Comparison of ENCODE assay signal across 25 cellular contexts in the genomic region with DNA sequence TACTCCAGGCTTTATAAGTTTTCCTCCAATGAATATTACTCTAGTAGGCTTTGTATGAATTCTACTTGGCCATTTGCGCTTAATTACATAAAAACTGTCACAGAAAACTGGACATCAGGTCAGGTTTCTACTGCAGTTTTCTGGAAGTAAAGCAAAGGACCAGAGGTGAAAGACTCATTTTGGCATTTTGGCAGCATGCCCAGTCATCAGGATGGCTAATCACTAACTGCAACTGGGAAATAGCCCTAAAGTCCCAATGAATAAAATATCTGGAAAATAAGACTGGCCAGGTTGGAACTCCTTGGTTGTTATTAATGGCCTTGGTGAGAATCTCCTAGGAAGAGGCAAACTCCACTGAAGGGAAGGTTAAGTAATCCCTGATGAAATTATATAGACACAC.
DNase-seq lines count a peak whose midpoint lies in the region; ATAC-seq, FAIRE-seq and TF ChIP-seq lines count a peak whose summit lies in the region.
"Had no signal": no experiment of that assay in that cellular context is flagged by ENCODE, and none has a peak within 500 bp of the region (broad histone marks: within the 10 kb centered on the region; RNA-seq: fewer than 3 reads in every experiment).

No MANE protein-coding gene starts in this region.

- H3K4ac ChIP-seq in IMR-90 (ENCODE audit: low read depth, low read length), result no peak overlapping the region

- no peak for TF ChIP-seq CTCF in IMR-90 (conservative IDR thresholded peaks at IDR 0.05; ENCODE audit: low read depth, low read length)
- TF ChIP-seq CTCF in K562 (IDR thresholded peaks at IDR 0.05 in 2 of 3, conservative IDR thresholded peaks at IDR 0.05 in 1 of 3; ENCODE audit: insufficient read depth in 2 of 3, low read depth in 1 of 3, low read length in 3 of 3), result no peak
- no peak for TF ChIP-seq CTCF in D721Med (IDR thresholded peaks at IDR 0.05; ENCODE audit: insufficient read depth, missing control alignments)

- H3K27ac ChIP-seq in IMR-90 (ENCODE audit: insufficient read depth, low read length), result no peak overlapping the region
- H3K27ac ChIP-seq in K562 (ENCODE audit: extremely low read depth, low read depth, low read length), result no peak overlapping the region
- H3K27ac ChIP-seq in right cardiac atrium (ENCODE audit: low read length), result no peak overlapping the region
- H3K27ac ChIP-seq: brain microvascular endothelial cell, foreskin keratinocyte, testis, uterus had no signal

- DNase-seq in EL (peak; percentile 1), IMR-90 (peak; percentile 11), K562 (ENCODE audit: extremely low read depth in 1 of 4, low spot score in 3 of 4) (peak in 1 of 4 experiments; percentile 25), left kidney (ENCODE audit: low read depth, low spot score) (peak; percentile 2), D721Med (ENCODE audit: insufficient read length, low spot score) (no peak), foreskin melanocyte (no peak), right cardiac atrium (no peak)
- DNase-seq: activated CD4-positive, alpha-beta T cell treated with anti-CD3 and anti-CD28 coated beads, Interleukin-2, amount 50 U/mL, for 1 hour; activated naive CD4-positive, alpha-beta T cell treated with Interleukin-2 at 50 U/mL for 16 hours; activated T-cell treated with anti-CD3 and anti-CD28 coated beads, Interleukin-2, amount 50 U/mL, for 48 hours; brain microvascular endothelial cell; C1 segment of cervical spinal cord; effector CD4-positive, alpha-beta T cell; foreskin keratinocyte; NCI-H187 treated with DMSO at 0.1 percent for 48 hours; NCI-H226; NK-92 treated with Interleukin-12 subunit alpha and Interleukin-12 subunit beta, amount 100 ng/mL, for 24 hours; SHP77; stimulated activated naive CD4-positive, alpha-beta T cell treated with Interleukin-2 at 50 U/mL for 16 hours; T-helper 9 cell; testis; uterus had no signal

- H3K14ac ChIP-seq in IMR-90 (replicated peaks; ENCODE audit: low read depth, low read length), result no peak overlapping the region

- no peak overlapping the region for H3K56ac ChIP-seq in IMR-90 (ENCODE audit: extremely low read depth, insufficient read depth, low read length)

- H4K20me1 ChIP-seq in IMR-90 (ENCODE audit: insufficient read depth, low read length) (no peaks in the 10 kb centered on the region), K562 (replicated peaks; ENCODE audit: control insufficient read depth, insufficient read depth, low read length) (no peaks in the 10 kb centered on the region)

- no peak overlapping the region for H3K18ac ChIP-seq in IMR-90 (ENCODE audit: low read depth, low read length)

- no peak overlapping the region for H4K91ac ChIP-seq in IMR-90 (ENCODE audit: insufficient read depth, low read depth, low read length)

- in situ Hi-C loops in IMR-90 (cut with MboI; ENCODE audit: low sequenced_read_pairs), result no loop called here
- in situ Hi-C loops in K562 (cut with MboI), result no loop called here

- CTCF ChIA-PET in IMR-90 (lab: Yijun Ruan, JAX) (no interaction called here), K562 (lab: Yijun Ruan, JAX; ENCODE audit: low intra/inter-chr PET ratio) (no interaction called here)

- no peak overlapping the region for H2AK5ac ChIP-seq in IMR-90 (ENCODE audit: low read depth, low read length)

- no peak overlapping the region for H2BK15ac ChIP-seq in IMR-90 (ENCODE audit: low read depth, low read length)

- H4K5ac ChIP-seq in IMR-90 (ENCODE audit: low read depth, low read length), result no peak overlapping the region

- H3K27me3 ChIP-seq in IMR-90 (ENCODE audit: control insufficient read depth, insufficient read depth, low read length) (no peaks in the 10 kb centered on the region), K562 (ENCODE audit: control insufficient read depth in 2 of 2, insufficient read depth in 2 of 2, low read length in 2 of 2) (no peaks in the 10 kb centered on the region), right cardiac atrium (ENCODE audit: control insufficient read depth, insufficient read depth) (no peaks in the 10 kb centered on the region)
- H3K27me3 ChIP-seq: brain microvascular endothelial cell, foreskin keratinocyte, testis, uterus had no signal

- H3K79me2 ChIP-seq in K562 (ENCODE audit: control insufficient read depth, insufficient read depth, low read length), result no peaks in the 10 kb centered on the region

- ATAC-seq in IMR-90 (ENCODE audit: low read depth) (no peak), K562 (no peak), right cardiac atrium (no peak)
- ATAC-seq: foreskin keratinocyte, GM23338 had no signal

- dilution Hi-C loops in IMR-90 (cut with HindIII; ENCODE audit: low sequenced_read_pairs, unreplicated experiment), result no loop called here

- whole genome bisulfite sequencing in IMR-90 (ENCODE audit: extremely low coverage in 2 of 2, insufficient read length in 1 of 2), 2 experiments, result no CpG with 5 or more reads among the region's 1 CpG
- 46% methylated on average over 1 of the region's 1 CpG for WGBS in K562 (ENCODE audit: insufficient coverage, low coverage, missing lambda C conversion rate)
- 99% methylated on average over 1 of the region's 1 CpG for WGBS in right cardiac atrium

- TF ChIP-seq POLR2A in IMR-90 (IDR thresholded peaks at IDR 0.05; ENCODE audit: low read depth, low read length) (no peak), K562 (conservative IDR thresholded peaks at IDR 0.05) (no peak)

- POLR2A ChIA-PET in IMR-90 (lab: Charles Lee; ENCODE audit: unreplicated experiment), result no interaction called here
- POLR2A ChIA-PET in K562 (lab: Yijun Ruan, JAX), result interaction anchor here (1.3 to 1.4 kb wide), 2 partner anchors 13 to 14 kb away, joined by 5 read pairs; no protein-coding TSS in a partner anchor

- H3K4me3 ChIP-seq in IMR-90 (ENCODE audit: insufficient read depth, low read depth, low read length) (no peak overlapping the region), K562 (no peak overlapping the region), right cardiac atrium (ENCODE audit: low read length) (no peak overlapping the region)
- H3K4me3 ChIP-seq: GM23338, testis, uterus had no signal

- H2AK9ac ChIP-seq in IMR-90 (replicated peaks; ENCODE audit: low read depth, low read length, poor library complexity), result no peak overlapping the region

- intact Hi-C loops in IMR-90 (cut with micrococcal nuclease), result no loop called here
- intact Hi-C loops in K562 (cut with micrococcal nuclease), result no loop called here
- intact Hi-C loops in right cardiac atrium (cut with DNase I), result no loop called here

- H2AFZ ChIP-seq in IMR-90 (replicated peaks; ENCODE audit: low read length, poor library complexity), result no peak overlapping the region
- no peak overlapping the region for H2AFZ ChIP-seq in K562 (ENCODE audit: low read depth, low read length)
- H2AFZ ChIP-seq: GM23338 had no signal

- no peak for TF ChIP-seq RAD21 in IMR-90 (IDR thresholded peaks at IDR 0.05; ENCODE audit: low read length)
- TF ChIP-seq RAD21 in K562 (CRISPR knock-in tag; conservative IDR thresholded peaks at IDR 0.05 in 1 of 2, IDR thresholded peaks at IDR 0.05 in 1 of 2), result no peak

- H2BK120ac ChIP-seq in IMR-90 (ENCODE audit: low read depth, low read length), result no peak overlapping the region

- H2BK20ac ChIP-seq in IMR-90 (ENCODE audit: low read depth, low read length), result no peak overlapping the region

- H3K36me3 ChIP-seq in IMR-90 (ENCODE audit: control insufficient read depth, insufficient read depth, low read length) (no peaks in the 10 kb centered on the region), K562 (ENCODE audit: control insufficient read depth, insufficient read depth, low read length) (no peaks in the 10 kb centered on the region)
- H3K36me3 ChIP-seq: brain microvascular endothelial cell, uterus had no signal

- BruUV-seq in IMR-90 (replicated peaks; lab: Mats Ljungman, UMichigan) (no TSS peak), K562 (replicated peaks; lab: Mats Ljungman, UMichigan) (no TSS peak)

- H3K4me2 ChIP-seq in IMR-90 (ENCODE audit: low read depth, low read length) (no peak overlapping the region), K562 (ENCODE audit: insufficient read depth, low read length) (no peak overlapping the region)
- H3K4me2 ChIP-seq: GM23338 had no signal

- TF ChIP-seq EP300 in K562 (IDR thresholded peaks at IDR 0.05; ENCODE audit: low read length), result no peak

- no peak overlapping the region for H3K23ac ChIP-seq in IMR-90 (ENCODE audit: low read depth, low read length)

- no peak for FAIRE-seq in K562 (lab: Jason Lieb, UNC)
- no peak for FAIRE-seq in D721Med (lab: Jason Lieb, UNC)
- FAIRE-seq: colon, GM12892 had no signal

- no peak overlapping the region for H4K8ac ChIP-seq in IMR-90 (ENCODE audit: low read depth in 2 of 2, low read length in 2 of 2)

- H2BK5ac ChIP-seq in IMR-90 (ENCODE audit: low read depth, low read length, poor library complexity, severe bottlenecking), result no peak overlapping the region

- H3K9me1 ChIP-seq in IMR-90 (ENCODE audit: insufficient read depth, low read length) (peaks cover 3% of the 10 kb centered on the region; the same call in 1 of the 2 replicates), K562 (ENCODE audit: control insufficient read depth, insufficient read depth, low read length) (no peaks in the 10 kb centered on the region)

- H3K79me1 ChIP-seq in IMR-90 (ENCODE audit: low read depth in 1 of 2, low read length in 2 of 2), result no peaks in the 10 kb centered on the region

- no peaks in the 10 kb centered on the region for H3K9me3 ChIP-seq in IMR-90 (ENCODE audit: control insufficient read depth, insufficient read depth, low read length)
- H3K9me3 ChIP-seq in K562 (replicated peaks; ENCODE audit: control insufficient read depth, insufficient read depth, low read depth, low read length), result no peaks in the 10 kb centered on the region
- no peaks in the 10 kb centered on the region for H3K9me3 ChIP-seq in right cardiac atrium (ENCODE audit: control insufficient read depth, low read length)
- H3K9me3 ChIP-seq: testis, uterus had no signal

- H3K4me1 ChIP-seq in IMR-90 (ENCODE audit: control insufficient read depth, insufficient read depth, low read length) (no peaks in the 10 kb centered on the region), K562 (replicated peaks in 1 of 2; ENCODE audit: control insufficient read depth in 2 of 2, insufficient read depth in 2 of 2, low read length in 2 of 2) (no peaks in the 10 kb centered on the region), right cardiac atrium (ENCODE audit: control insufficient read depth, insufficient read depth, low read length) (no peaks in the 10 kb centered on the region)
- H3K4me1 ChIP-seq: foreskin keratinocyte, testis, uterus had no signal

- no peak overlapping the region for H3K9ac ChIP-seq in IMR-90 (ENCODE audit: low read depth, low read length)
- H3K9ac ChIP-seq in K562 (ENCODE audit: insufficient read depth in 1 of 2, low read depth in 2 of 2, low read length in 2 of 2), result no peak overlapping the region

TF ChIP-seq in IMR-90, 13 proteins besides CTCF, POLR2A, EP300 and RAD21 (continues in another document):
- TF ChIP-seq MAFK (IDR thresholded peaks at IDR 0.05; ENCODE audit: low read depth, low read length), result no peak
- no peak for TF ChIP-seq BHLHE40 (IDR thresholded peaks at IDR 0.05; ENCODE audit: low read depth, low read length)
- TF ChIP-seq SMC3 (IDR thresholded peaks at IDR 0.05; ENCODE audit: low read depth, low read length), result no peak

Comparison
In these comparisons a context has a peak if more than half of its experiments do, and no peak if none do; other contexts are left out.
1. DNase-seq: peak in EL (single experiment), IMR-90 (single experiment) and left kidney (single experiment); none in D721Med (single experiment), foreskin melanocyte (single experiment) and right cardiac atrium (0 of 3).